17 cellular contexts compared by ENCODE assay signal in genomic region chr5:39192449-39193160, GRCh38. TPM values are rescaled to one million over a fixed set of nuclear protein-coding genes. Genes with fewer than 3 reads are reported as not detected.
DNase-seq lines count a peak whose midpoint lies in the region; ATAC-seq and TF ChIP-seq lines count a peak whose summit lies in the region.
"Had no signal": no experiment of that assay in that cellular context is flagged by ENCODE, and none has a peak within 500 bp of the region (broad histone marks: within the 10 kb centered on the region; RNA-seq: fewer than 3 reads in every experiment).

No MANE protein-coding gene starts in this region.

- no peak for ATAC-seq in activated T-cell treated with anti-CD3 and anti-CD28 coated beads, Interleukin-2, amount 50 U/mL, for 72 hours (replicated peaks in 1 of 2)
- ATAC-seq in activated naive CD8-positive, alpha-beta T cell treated with anti-CD3 and anti-CD28 coated beads, Interleukin-2, amount 50 U/mL, for 24 hours, result no peak
- peak; percentile 28 for ATAC-seq in stimulated activated naive CD8-positive, alpha-beta T cell treated with anti-CD3 and anti-CD28 coated beads, Interleukin-15, amount 100 ng/mL, for 72 hours
- ATAC-seq in Right ventricle myocardium superior (ENCODE audit: poor library complexity), result no peak
- ATAC-seq: body of pancreas, foreskin keratinocyte, pancreas had no signal

- no peak overlapping the region for H3K4me3 ChIP-seq in testis
- H3K4me3 ChIP-seq: body of pancreas, pancreas had no signal

- no peaks in the 10 kb centered on the region for H3K9me3 ChIP-seq in testis
- H3K9me3 ChIP-seq: body of pancreas, pancreas had no signal

- H3K9me3 Mint-ChIP-seq in activated T-cell treated with anti-CD3 and anti-CD28 coated beads, Interleukin-2, amount 50 U/mL, for 72 hours, result no peaks in the 10 kb centered on the region
- H3K9me3 Mint-ChIP-seq in activated naive CD8-positive, alpha-beta T cell treated with anti-CD3 and anti-CD28 coated beads, Interleukin-2, amount 50 U/mL, for 24 hours, result no peaks in the 10 kb centered on the region
- no peaks in the 10 kb centered on the region for H3K9me3 Mint-ChIP-seq in stimulated activated naive CD8-positive, alpha-beta T cell treated with anti-CD3 and anti-CD28 coated beads, Interleukin-15, amount 100 ng/mL, for 72 hours
- no peaks in the 10 kb centered on the region for H3K9me3 Mint-ChIP-seq in HFFc6
- H3K9me3 Mint-ChIP-seq: type B pancreatic cell had no signal

- no peaks in the 10 kb centered on the region for H3K4me1 ChIP-seq in testis
- H3K4me1 ChIP-seq: body of pancreas had no signal

- no peak for TF ChIP-seq POLR2A in testis (IDR thresholded peaks at IDR 0.05)

- intact Hi-C loops in Right ventricle myocardium superior (cut with DNase I) (no loop called here), testis (cut with DNase I; ENCODE audit: low total_unique reads) (no loop called here)

- no peaks in the 10 kb centered on the region for H3K27me3 Mint-ChIP-seq in activated T-cell treated with anti-CD3 and anti-CD28 coated beads, Interleukin-2, amount 50 U/mL, for 72 hours (ENCODE audit: low read depth)
- no peaks in the 10 kb centered on the region for H3K27me3 Mint-ChIP-seq in activated naive CD8-positive, alpha-beta T cell treated with anti-CD3 and anti-CD28 coated beads, Interleukin-2, amount 50 U/mL, for 24 hours
- H3K27me3 Mint-ChIP-seq in stimulated activated naive CD8-positive, alpha-beta T cell treated with anti-CD3 and anti-CD28 coated beads, Interleukin-15, amount 100 ng/mL, for 72 hours, result no peaks in the 10 kb centered on the region
- H3K27me3 Mint-ChIP-seq in HFFc6 (ENCODE audit: insufficient read depth), result no peaks in the 10 kb centered on the region

- H3K36me3 Mint-ChIP-seq in activated T-cell treated with anti-CD3 and anti-CD28 coated beads, Interleukin-2, amount 50 U/mL, for 72 hours (ENCODE audit: insufficient read depth in 2 of 2), result no peaks in the 10 kb centered on the region
- H3K36me3 Mint-ChIP-seq in activated naive CD8-positive, alpha-beta T cell treated with anti-CD3 and anti-CD28 coated beads, Interleukin-2, amount 50 U/mL, for 24 hours (ENCODE audit: low read depth), result peaks cover 3% of the 10 kb centered on the region
- H3K36me3 Mint-ChIP-seq in HFFc6 (ENCODE audit: low read depth), result no peaks in the 10 kb centered on the region
- H3K36me3 Mint-ChIP-seq: type B pancreatic cell had no signal

- peak overlapping the region; percentile 71 for H3K27ac Mint-ChIP-seq in activated T-cell treated with anti-CD3 and anti-CD28 coated beads, Interleukin-2, amount 50 U/mL, for 72 hours
- peak overlapping the region; percentile 97 for H3K27ac Mint-ChIP-seq in activated naive CD8-positive, alpha-beta T cell treated with anti-CD3 and anti-CD28 coated beads, Interleukin-2, amount 50 U/mL, for 24 hours
- peak overlapping the region in 1 of 2 donors; percentile 71 for H3K27ac Mint-ChIP-seq in stimulated activated naive CD8-positive, alpha-beta T cell treated with anti-CD3 and anti-CD28 coated beads, Interleukin-15, amount 100 ng/mL, for 72 hours
- H3K27ac Mint-ChIP-seq in HFFc6, result no peak overlapping the region
- H3K27ac Mint-ChIP-seq: type B pancreatic cell had no signal

- no peak overlapping the region for H3K27ac ChIP-seq in testis
- H3K27ac ChIP-seq: body of pancreas, foreskin keratinocyte, pancreas had no signal

- DNase-seq in activated T-cell treated with anti-CD3 and anti-CD28 coated beads, Interleukin-2, amount 50 U/mL, for 72 hours, result no peak
- DNase-seq in activated T-cell treated with anti-CD3 and anti-CD28 coated beads, Interleukin-2, amount 50 U/mL, for 1 hour, result no peak
- peak; percentile 35 for DNase-seq in NOMO-1 treated with dmso at 0.1 percent for 144 hours (lab: John Stamatoyannopoulos, UW; ENCODE audit: unreplicated experiment)
- DNase-seq in activated naive CD8-positive, alpha-beta T cell treated with anti-CD3 and anti-CD28 coated beads, Interleukin-2, amount 50 U/mL, for 24 hours, result no peak
- DNase-seq in stimulated activated naive CD8-positive, alpha-beta T cell treated with anti-CD3 and anti-CD28 coated beads, Interleukin-15, amount 100 ng/mL, for 72 hours, result no peak
- DNase-seq in Right ventricle myocardium superior, result no peak
- no peak for DNase-seq in HFFc6
- DNase-seq in testis, result no peak
- DNase-seq: body of pancreas; EL; NCI-H1417 treated with DMSO at 0.1 percent for 48 hours; NCI-H510A; pancreas; RPMI8226; stimulated activated CD4-positive, alpha-beta T cell treated with anti-CD3 and anti-CD28 coated beads, Interleukin-12 subunit alpha, Interleukin-12 subunit beta, amount 100 ng/mL, for 4 hours had no signal

- no peaks in the 10 kb centered on the region for H3K36me3 ChIP-seq in testis (ENCODE audit: low read depth, missing control alignments)
- H3K36me3 ChIP-seq: pancreas had no signal

- TF ChIP-seq CTCF in HFFc6 (IDR thresholded peaks at IDR 0.05), result no peak
- TF ChIP-seq CTCF in testis (IDR thresholded peaks at IDR 0.05), result no peak

- WGBS in testis, 2 donors, result 85 to 88% methylated on average over 2 of the region's 2 CpGs

- peaks cover 96% of the 10 kb centered on the region for H3K4me1 Mint-ChIP-seq in activated T-cell treated with anti-CD3 and anti-CD28 coated beads, Interleukin-2, amount 50 U/mL, for 72 hours (ENCODE audit: low read depth)
- peaks cover 94% of the 10 kb centered on the region for H3K4me1 Mint-ChIP-seq in activated naive CD8-positive, alpha-beta T cell treated with anti-CD3 and anti-CD28 coated beads, Interleukin-2, amount 50 U/mL, for 24 hours
- peaks cover 90% of the 10 kb centered on the region for H3K4me1 Mint-ChIP-seq in stimulated activated naive CD8-positive, alpha-beta T cell treated with anti-CD3 and anti-CD28 coated beads, Interleukin-15, amount 100 ng/mL, for 72 hours
- H3K4me1 Mint-ChIP-seq in HFFc6 (ENCODE audit: low read depth), result peaks cover 95% of the 10 kb centered on the region

- H3K4me3 Mint-ChIP-seq in activated T-cell treated with anti-CD3 and anti-CD28 coated beads, Interleukin-2, amount 50 U/mL, for 72 hours, result peak overlapping the region; percentile 75 to 87
- H3K4me3 Mint-ChIP-seq in activated naive CD8-positive, alpha-beta T cell treated with anti-CD3 and anti-CD28 coated beads, Interleukin-2, amount 50 U/mL, for 24 hours, result peak overlapping the region; percentile 75
- peak overlapping the region; percentile 76 to 83 for H3K4me3 Mint-ChIP-seq in stimulated activated naive CD8-positive, alpha-beta T cell treated with anti-CD3 and anti-CD28 coated beads, Interleukin-15, amount 100 ng/mL, for 72 hours
- H3K4me3 Mint-ChIP-seq in HFFc6, result no peak overlapping the region
- H3K4me3 Mint-ChIP-seq: type B pancreatic cell had no signal

- H3K27me3 ChIP-seq in testis, result no peaks in the 10 kb centered on the region
- H3K27me3 ChIP-seq: body of pancreas, foreskin keratinocyte, pancreas had no signal

RNA-seq across cellular contexts. Expression of gene FYB1, which starts 26.8 kb away (rescaled TPM):
- 100 to 1,000 TPM; 127 to 131 TPM for total RNA-seq in activated T-cell treated with anti-CD3 and anti-CD28 coated beads, Interleukin-2, amount 50 U/mL, for 72 hours
- total RNA-seq in Right ventricle myocardium superior, result 4.2 TPM
- 1 to 10 TPM in 2 of 6 experiments, under 1 TPM in 4; 0.32 to 1.7 (median 0.49) TPM for total RNA-seq in HFFc6 (2021; fragmentation: NEBNext Ultra II Directional; extraction: Animal tissue kit (Norgen Biotek cat#: 25700))
- 1 to 10 TPM; 2.5 to 8.6 TPM for total RNA-seq in testis
- 6.0 TPM for polyA plus RNA-seq in testis (ENCODE audit: insufficient read depth, low read depth, low replicate concordance)
- total RNA-seq: foreskin keratinocyte had no signal
- polyA plus RNA-seq: foreskin keratinocyte had no signal

Comparison
In these comparisons a context has a peak if more than half of its experiments do, and no peak if none do; other contexts are left out.
1. RNA of gene FYB1, which starts 26.8 kb away (total RNA-seq): 127 to 131 TPM in activated T-cell treated with anti-CD3 and anti-CD28 coated beads, Interleukin-2, amount 50 U/mL, for 72 hours; 2.5 to 8.6 TPM in testis, 4.2 TPM in Right ventricle myocardium superior (single experiment) and 0.32 to 1.7 TPM in HFFc6; every median in the first group is over 10 times any median in the second.